Comparison of ENCODE assay signal across 1 cellular context in the genomic region with DNA sequence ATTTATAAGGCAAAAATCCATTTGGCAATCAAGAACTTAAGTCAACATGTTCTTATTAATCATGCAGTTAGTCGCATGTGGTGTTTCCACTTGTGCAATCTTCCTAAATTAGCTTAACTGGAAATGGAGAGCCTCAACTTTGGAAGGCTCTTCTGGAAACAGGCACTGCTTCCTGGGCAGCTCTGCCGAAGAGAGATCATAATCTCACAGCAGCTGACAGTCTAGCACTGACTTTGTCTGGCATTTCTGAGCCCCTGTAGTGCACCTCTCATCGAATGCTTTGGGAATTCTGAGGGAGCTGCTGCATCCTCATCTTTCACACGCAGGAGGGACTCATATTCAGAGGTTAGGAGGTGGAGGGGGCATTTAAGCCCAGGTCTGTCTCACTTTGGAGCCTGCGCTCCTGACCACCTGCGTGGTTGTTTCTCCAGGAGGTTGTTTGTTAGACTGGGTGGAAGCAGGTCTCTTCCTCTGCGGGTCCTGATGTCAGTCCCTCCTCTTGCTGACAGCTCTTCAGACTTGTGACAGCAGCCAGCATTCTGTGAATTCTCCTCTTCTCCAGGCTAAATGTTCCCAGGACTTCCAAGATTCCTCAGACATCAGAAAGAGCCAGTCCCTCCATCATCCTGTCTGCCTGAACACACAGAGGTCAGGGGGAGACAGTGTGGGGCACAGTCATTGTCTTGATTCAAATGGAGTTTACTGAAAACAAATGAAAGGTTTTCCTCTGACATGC.
TF ChIP-seq lines count a peak whose summit lies in the region.

No MANE protein-coding gene starts in this region.

TF ChIP-seq in GM23338, 12 proteins besides CTCF, POLR2A, EP300 and RAD21 (continued from another document):
- TF ChIP-seq, protein P1, sequence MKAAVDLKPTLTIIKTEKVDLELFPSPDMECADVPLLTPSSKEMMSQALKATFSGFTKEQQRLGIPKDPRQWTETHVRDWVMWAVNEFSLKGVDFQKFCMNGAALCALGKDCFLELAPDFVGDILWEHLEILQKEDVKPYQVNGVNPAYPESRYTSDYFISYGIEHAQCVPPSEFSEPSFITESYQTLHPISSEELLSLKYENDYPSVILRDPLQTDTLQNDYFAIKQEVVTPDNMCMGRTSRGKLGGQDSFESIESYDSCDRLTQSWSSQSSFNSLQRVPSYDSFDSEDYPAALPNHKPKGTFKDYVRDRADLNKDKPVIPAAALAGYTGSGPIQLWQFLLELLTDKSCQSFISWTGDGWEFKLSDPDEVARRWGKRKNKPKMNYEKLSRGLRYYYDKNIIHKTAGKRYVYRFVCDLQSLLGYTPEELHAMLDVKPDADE (IDR thresholded peaks at IDR 0.05): no peak
- TF ChIP-seq ZNF331 (CRISPR knock-in tag; IDR thresholded peaks at IDR 0.05; ENCODE audit: low read depth): no peak
- TF ChIP-seq JUNB (IDR thresholded peaks at IDR 0.05; ENCODE audit: unreplicated experiment): no peak
- TF ChIP-seq ZNF114 (CRISPR knock-in tag; IDR thresholded peaks at IDR 0.05): no peak
- TF ChIP-seq CREB1 (CRISPR knock-in tag; IDR thresholded peaks at IDR 0.05; ENCODE audit: low read depth): no peak
